Comparison of ENCODE assay signal across 24 cellular contexts in genomic region chr2:55592130-55592529, GRCh38.
"Had no signal": no experiment of that assay in that cellular context is flagged by ENCODE, and none has a peak within 500 bp of the region (broad histone marks: within the 10 kb centered on the region; RNA-seq: fewer than 3 reads in every experiment).

No MANE protein-coding gene starts in this region.

- H3K9me3 Mint-ChIP-seq: activated B cell treated with CpG ODN at 0.5 μM for 24 hours; activated naive CD4-positive, alpha-beta T cell treated with anti-CD3 and anti-CD28 coated beads, Interleukin-2, amount 10 ng/mL, durations not matched to agents 7 days and 5 days; activated T-cell treated with anti-CD3 and anti-CD28 coated beads, Interleukin-2, amount 50 U/mL, for 72 hours; nephron; stimulated activated naive CD8-positive, alpha-beta T cell treated with anti-CD3 and anti-CD28 coated beads, Interleukin-15, amount 100 ng/mL, for 72 hours; T-helper 1 cell treated with Interleukin-12 subunit alpha and Interleukin-12 subunit beta and Interleukin-4 antibody, amounts not matched to agents 30 μg/mL and 1 μg/mL, for 36 hours had no signal

- H3K4me1 Mint-ChIP-seq: nephron had no signal

- DNase-seq: activated B cell treated with CpG ODN at 0.5 μM for 24 hours; activated CD4-positive, alpha-beta T cell treated with anti-CD3 and anti-CD28 coated beads for 4 hours; activated CD4-positive, alpha-beta T cell treated with anti-CD3 and anti-CD28 coated beads, Interleukin-2, amount 50 U/mL, for 48 hours; activated CD8-positive, alpha-beta memory T cell treated with anti-CD3 and anti-CD28 coated beads, Interleukin-2, amount 50 U/mL, for 48 hours; activated effector memory CD4-positive, alpha-beta T cell treated with anti-CD3 and anti-CD28 coated beads, Interleukin-2, amount 50 U/mL, for 16 hours; activated naive CD4-positive, alpha-beta T cell treated with anti-CD3 and anti-CD28 coated beads, Interleukin-2, amount 10 ng/mL, durations not matched to agents 7 days and 5 days; activated T-cell treated with anti-CD3 and anti-CD28 coated beads, Interleukin-2, amount 50 U/mL, for 72 hours; brain microvascular endothelial cell; central memory CD4-positive, alpha-beta T cell; effector memory CD4-positive, alpha-beta T cell; foreskin keratinocyte; glutamatergic neuron; kidney glomerular epithelial cell; left lung; pancreas; right cardiac atrium; stimulated activated CD4-positive, alpha-beta T cell treated with anti-CD3 and anti-CD28 coated beads, Interleukin-1b, Interleukin-23, amount 100 ng/mL, for 48 hours; stimulated activated naive CD8-positive, alpha-beta T cell treated with anti-CD3 and anti-CD28 coated beads, Interleukin-15, amount 100 ng/mL, for 72 hours; tibial artery had no signal

- H3K27ac Mint-ChIP-seq: activated B cell treated with CpG ODN at 0.5 μM for 24 hours; activated naive CD4-positive, alpha-beta T cell treated with anti-CD3 and anti-CD28 coated beads, Interleukin-2, amount 10 ng/mL, durations not matched to agents 7 days and 5 days; activated T-cell treated with anti-CD3 and anti-CD28 coated beads, Interleukin-2, amount 50 U/mL, for 72 hours; nephron; stimulated activated naive CD8-positive, alpha-beta T cell treated with anti-CD3 and anti-CD28 coated beads, Interleukin-15, amount 100 ng/mL, for 72 hours; T-helper 1 cell treated with Interleukin-12 subunit alpha and Interleukin-12 subunit beta and Interleukin-4 antibody, amounts not matched to agents 30 μg/mL and 1 μg/mL, for 36 hours had no signal

- H3K27ac ChIP-seq: brain microvascular endothelial cell, hepatocyte, left lung, neutrophil, pancreas, tibial artery had no signal

- H3K27me3 ChIP-seq: brain microvascular endothelial cell, foreskin keratinocyte, hepatocyte, left lung, neutrophil, pancreas, tibial artery had no signal

- H3K4me3 ChIP-seq: hepatocyte, left lung, lung, pancreas, tibial artery had no signal

- H3K36me3 ChIP-seq: brain microvascular endothelial cell, pancreas had no signal

- H3K27me3 Mint-ChIP-seq: activated B cell treated with CpG ODN at 0.5 μM for 24 hours; activated naive CD4-positive, alpha-beta T cell treated with anti-CD3 and anti-CD28 coated beads, Interleukin-2, amount 10 ng/mL, durations not matched to agents 7 days and 5 days; stimulated activated naive CD8-positive, alpha-beta T cell treated with anti-CD3 and anti-CD28 coated beads, Interleukin-15, amount 100 ng/mL, for 72 hours had no signal

- H3K4me3 Mint-ChIP-seq: activated B cell treated with CpG ODN at 0.5 μM for 24 hours; activated naive CD4-positive, alpha-beta T cell treated with anti-CD3 and anti-CD28 coated beads, Interleukin-2, amount 10 ng/mL, durations not matched to agents 7 days and 5 days; activated T-cell treated with anti-CD3 and anti-CD28 coated beads, Interleukin-2, amount 50 U/mL, for 72 hours; nephron; stimulated activated naive CD8-positive, alpha-beta T cell treated with anti-CD3 and anti-CD28 coated beads, Interleukin-15, amount 100 ng/mL, for 72 hours; T-helper 1 cell treated with Interleukin-12 subunit alpha and Interleukin-12 subunit beta and Interleukin-4 antibody, amounts not matched to agents 30 μg/mL and 1 μg/mL, for 36 hours had no signal

- H3K9me3 ChIP-seq: left lung, neutrophil, pancreas, tibial artery had no signal

- ATAC-seq: activated T-cell treated with anti-CD3 and anti-CD28 coated beads, Interleukin-2, amount 50 U/mL, for 72 hours; foreskin keratinocyte; left lung; pancreas; right cardiac atrium; stimulated activated naive CD8-positive, alpha-beta T cell treated with anti-CD3 and anti-CD28 coated beads, Interleukin-15, amount 100 ng/mL, for 72 hours had no signal
